ENCODE assay signal across 8 cellular contexts in the genomic region with DNA sequence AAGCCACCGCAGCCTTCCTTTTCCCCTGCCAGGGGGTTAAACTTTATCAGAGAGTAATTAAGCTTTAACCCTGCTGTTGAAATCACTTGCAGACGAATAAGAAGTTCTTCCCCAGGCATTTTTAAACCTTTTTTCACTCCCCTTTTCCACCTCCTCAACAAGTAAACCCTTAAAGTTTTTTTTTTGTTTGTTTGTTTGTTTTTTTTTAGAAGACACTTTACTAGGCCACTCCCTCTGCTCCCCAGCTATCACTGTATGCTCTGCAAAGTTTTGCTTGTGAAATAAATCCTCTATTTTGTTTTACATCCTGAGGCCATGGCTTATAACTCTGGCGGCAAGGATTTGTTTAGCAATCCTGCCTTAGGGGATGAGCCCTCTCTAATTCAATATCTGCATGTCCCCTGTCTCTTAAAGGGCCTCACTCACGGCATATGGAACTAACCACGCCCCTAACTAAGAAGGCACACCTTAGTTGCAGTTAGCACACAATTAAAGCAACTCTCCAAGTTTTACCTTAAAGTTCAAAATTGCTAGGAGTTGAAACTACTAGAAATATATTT.
A peak's percentile ranks its signal among the peaks of the same experiment; 100 is the strongest.
DNase-seq lines count a peak whose midpoint lies in the region; ATAC-seq lines count a peak whose summit lies in the region.

No MANE protein-coding gene starts in this region.

- H3K27me3 ChIP-seq in HUES6 (ENCODE audit: control insufficient read depth, insufficient read depth, low read length): no peaks in the 10 kb centered on the region
- no peaks in the 10 kb centered on the region for H3K27me3 ChIP-seq in muscle layer of duodenum (ENCODE audit: low read depth, low read length)

- H3K4me3 ChIP-seq in GM08714 (ENCODE audit: low read length): peak overlapping the region; percentile 60
- H3K4me3 ChIP-seq in HUES6 (ENCODE audit: low read depth, low read length): peak overlapping the region; percentile 92
- H3K4me3 ChIP-seq in muscle layer of duodenum (ENCODE audit: low read depth in 1 of 2, low read length in 2 of 2): peak overlapping the region; percentile 85 to 87

- peaks cover 15% of the 10 kb centered on the region for H3K36me3 ChIP-seq in HUES6 (ENCODE audit: control insufficient read depth, insufficient read depth, low read length)
- no peaks in the 10 kb centered on the region for H3K36me3 ChIP-seq in muscle layer of duodenum (ENCODE audit: control insufficient read depth in 1 of 2, insufficient read depth in 2 of 2, low read length in 2 of 2)

- peaks cover 3% of the 10 kb centered on the region; the same call in 1 of the 2 replicates for H3K4me1 ChIP-seq in HUES6 (ENCODE audit: control insufficient read depth, insufficient read depth, low read length)
- H3K4me1 ChIP-seq in muscle layer of duodenum (ENCODE audit: control insufficient read depth in 1 of 2, insufficient read depth in 2 of 2, low read length in 2 of 2): peaks cover 0 to 3% of the 10 kb centered on the region in 2 donors

- intact Hi-C loops in dendritic cell treated with granulocyte-macrophage colony-stimulating factor and Interleukin-4, amounts not matched to agents 40 ng/mL and 50 ng/mL, for 4 days (cut with micrococcal nuclease): no loop called here

- DNase-seq in NCI-H526 treated with DMSO at 0.1 percent for 48 hours (lab: John Stamatoyannopoulos, UW) (no peak), ureter (ENCODE audit: low spot score) (no peak)
- no peak for DNase-seq in activated CD4-positive, alpha-beta T cell treated with anti-CD3 and anti-CD28 coated beads for 1 hour

- no peaks in the 10 kb centered on the region for H3K36me3 Mint-ChIP-seq in dendritic cell treated with granulocyte-macrophage colony-stimulating factor and Interleukin-4, amounts not matched to agents 40 ng/mL and 50 ng/mL, for 4 days (ENCODE audit: low read depth)

- ATAC-seq in GM21390 (IDR thresholded peaks at IDR 0.05; ENCODE audit: unreplicated experiment): no peak

- no peaks in the 10 kb centered on the region for H3K27me3 Mint-ChIP-seq in dendritic cell treated with granulocyte-macrophage colony-stimulating factor and Interleukin-4, amounts not matched to agents 40 ng/mL and 50 ng/mL, for 4 days

- peak overlapping the region; percentile 30 for H3K27ac Mint-ChIP-seq in dendritic cell treated with granulocyte-macrophage colony-stimulating factor and Interleukin-4, amounts not matched to agents 40 ng/mL and 50 ng/mL, for 4 days

- H3K4me3 Mint-ChIP-seq in dendritic cell treated with granulocyte-macrophage colony-stimulating factor and Interleukin-4, amounts not matched to agents 40 ng/mL and 50 ng/mL, for 4 days: peak overlapping the region; percentile 75

- peak overlapping the region; percentile 87; the same call in 1 of the 2 replicates for H3K27ac ChIP-seq in HUES6 (ENCODE audit: low read depth, low read length)
- peak overlapping the region; percentile 5 for H3K27ac ChIP-seq in muscle layer of duodenum (ENCODE audit: low read length)

- H3K9me3 ChIP-seq in HUES6 (ENCODE audit: control insufficient read depth, insufficient read depth, low read depth, low read length): no peaks in the 10 kb centered on the region
- H3K9me3 ChIP-seq in muscle layer of duodenum (ENCODE audit: control insufficient read depth in 1 of 2, low read length in 2 of 2): no peaks in the 10 kb centered on the region

- peaks cover 15% of the 10 kb centered on the region for H3K4me1 Mint-ChIP-seq in dendritic cell treated with granulocyte-macrophage colony-stimulating factor and Interleukin-4, amounts not matched to agents 40 ng/mL and 50 ng/mL, for 4 days (ENCODE audit: low read depth)

- no peaks in the 10 kb centered on the region for H3K9me3 Mint-ChIP-seq in dendritic cell treated with granulocyte-macrophage colony-stimulating factor and Interleukin-4, amounts not matched to agents 40 ng/mL and 50 ng/mL, for 4 days

- H3K9ac ChIP-seq in HUES6 (ENCODE audit: low read length): peak overlapping the region; percentile 91
